ENCODE assay signal across 8 cellular contexts in the genomic region with DNA sequence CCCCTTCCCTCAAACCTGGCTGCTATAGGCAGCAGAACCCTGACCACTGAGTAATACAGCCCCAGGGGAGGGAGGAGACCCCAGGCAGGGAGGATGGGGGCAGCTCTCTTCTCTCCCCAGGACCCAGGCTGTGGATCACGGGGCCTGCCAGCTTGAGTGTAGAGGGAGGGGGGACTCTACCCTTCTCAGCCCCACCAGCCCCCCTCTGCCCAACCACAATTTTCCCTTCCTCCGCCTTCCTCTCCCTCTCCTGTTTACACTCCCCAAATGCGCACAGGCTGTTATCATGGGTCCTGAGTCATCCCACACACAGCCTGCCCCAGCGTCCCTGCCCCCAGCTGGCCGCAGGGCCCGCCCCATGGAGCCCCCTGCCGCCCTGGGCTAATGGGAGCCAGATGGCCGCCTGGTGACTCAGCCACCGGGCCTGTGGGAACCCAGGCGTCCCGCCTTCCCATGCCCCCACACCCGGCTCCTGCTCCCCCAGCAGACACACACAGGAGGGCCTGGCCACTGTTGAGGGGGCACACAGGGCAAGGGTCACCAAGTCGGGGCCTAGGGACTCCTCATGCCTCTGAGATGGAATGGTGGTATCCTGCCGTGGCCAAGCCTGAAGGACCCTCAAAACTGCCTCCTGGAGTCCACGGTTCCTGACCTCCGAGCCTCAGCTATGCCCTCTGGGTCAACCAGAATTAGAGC. TPM values are rescaled to one million over a fixed set of nuclear protein-coding genes. Genes with fewer than 3 reads are reported as not detected.
DNase-seq lines count a peak whose midpoint lies in the region; ATAC-seq and TF ChIP-seq lines count a peak whose summit lies in the region.

No MANE protein-coding gene starts in this region.

- CTCF ChIA-PET in T-cell (lab: Charles Lee): no interaction called here

- ATAC-seq in T-cell (replicated peaks in 1 of 4) (no peak), HG03432 (IDR thresholded peaks at IDR 0.05; ENCODE audit: unreplicated experiment) (no peak), HG03159 (IDR thresholded peaks at IDR 0.05; ENCODE audit: unreplicated experiment) (no peak)

- H3K36me3 Mint-ChIP-seq in T-cell: peaks cover 16% of the 10 kb centered on the region
- no peaks in the 10 kb centered on the region for H3K36me3 Mint-ChIP-seq in neural crest cell (ENCODE audit: low read depth)

- H3K27me3 ChIP-seq in esophagus squamous epithelium: no peaks in the 10 kb centered on the region

- H3K4me3 Mint-ChIP-seq in T-cell: peak overlapping the region in 1 of 3 donors; percentile 7
- no peak overlapping the region for H3K4me3 Mint-ChIP-seq in neural crest cell

- no peaks in the 10 kb centered on the region for H3K9me3 ChIP-seq in esophagus squamous epithelium

- intact Hi-C loops in esophagus squamous epithelium (cut with DNase I): no loop called here

- peaks cover 14 to 47% (median 21%) of the 10 kb centered on the region in 3 donors for H3K36me3 ChIP-seq in esophagus squamous epithelium

- TF ChIP-seq CTCF in esophagus squamous epithelium (IDR thresholded peaks at IDR 0.05) (no peak), neural crest cell (conservative IDR thresholded peaks at IDR 0.05) (no peak)

- H3K9me3 Mint-ChIP-seq in T-cell (no peaks in the 10 kb centered on the region), neural crest cell (no peaks in the 10 kb centered on the region)

- H3K27ac Mint-ChIP-seq in T-cell (peak overlapping the region; percentile 84 to 85), neural crest cell (ENCODE audit: unreplicated experiment) (peak overlapping the region; percentile 86)

- no peak overlapping the region for H3K4me3 ChIP-seq in esophagus squamous epithelium

- peaks cover 50 to 77% (median 68%) of the 10 kb centered on the region in 3 donors for H3K4me1 ChIP-seq in esophagus squamous epithelium

- no peak for TF ChIP-seq POLR2A in esophagus squamous epithelium (IDR thresholded peaks at IDR 0.05)

- H3K27ac ChIP-seq in esophagus squamous epithelium: peak overlapping the region; percentile 59 to 93 (median 87)

- 27 to 44% methylated on average over 4 to 5 of the region's 16 CpGs for WGBS in esophagus squamous epithelium, 2 donors

- POLR2A ChIA-PET in T-cell (lab: Charles Lee): interaction anchor here (0.5 kb wide), 2 partner anchors 38 to 255 kb away, joined by 3 to 4 read pairs; no protein-coding TSS in a partner anchor

- H3K27me3 Mint-ChIP-seq in T-cell: no peaks in the 10 kb centered on the region
- H3K27me3 Mint-ChIP-seq in neural crest cell (ENCODE audit: low read depth): peaks cover 36% of the 10 kb centered on the region

- DNase-seq in HCEC 1CT (peak; percentile 93), T-cell (peak in 1 of 34 experiments; percentile 26), esophagus squamous epithelium (lab: John Stamatoyannopoulos, UW) (no peak), neural crest cell (ENCODE audit: low read depth, low spot score) (no peak), NCI-H526 treated with DMSO at 0.1 percent for 48 hours (lab: John Stamatoyannopoulos, UW) (no peak)
- DNase-seq in activated CD8-positive, alpha-beta memory T cell treated with anti-CD3 and anti-CD28 coated beads for 24 hours: no peak

- H3K4me1 Mint-ChIP-seq in T-cell (peaks cover 40 to 55% (median 50%) of the 10 kb centered on the region in 3 donors), neural crest cell (peaks cover 54% of the 10 kb centered on the region)

RNA-seq across cellular contexts. Expression of a gene that starts 13.6 kb away (rescaled TPM):
- total RNA-seq in T-cell (10 to 100 TPM; 38.9 to 61.5 (median 55.1) TPM), esophagus squamous epithelium (10 to 100 TPM in 3 of 4 donors, 1 to 10 TPM in 1; 9.4 to 19.5 (median 14.7) TPM), neural crest cell (47.3 and 48.5 TPM in 2 replicates)

RNA-seq across cellular contexts. Expression of a gene that starts 30.1 kb away (rescaled TPM):
- total RNA-seq in T-cell (100 to 1,000 TPM; 170 to 412 (median 206) TPM), esophagus squamous epithelium (10 to 100 TPM; 13.6 to 36.2 (median 31.9) TPM), neural crest cell (2.2 and 3.1 TPM in 2 replicates)

RNA-seq across cellular contexts. Expression of a gene that starts 40.4 kb away (rescaled TPM):
- total RNA-seq in T-cell (10 to 100 TPM; 15.3 to 27.9 (median 16.4) TPM), esophagus squamous epithelium (1 to 10 TPM; 2.5 to 4.6 (median 3.7) TPM), neural crest cell (11.7 and 13.8 TPM in 2 replicates)

RNA-seq across cellular contexts. Expression of a gene that starts 52.8 kb away (rescaled TPM):
- 10 to 100 TPM in 3 of 5 donors, 1 to 10 TPM in 2; 9.9 to 14.7 (median 13.2) TPM for total RNA-seq in T-cell
- total RNA-seq in esophagus squamous epithelium: 10 to 100 TPM in 2 of 4 donors, 1 to 10 TPM in 2; 6.2 to 15.8 (median 9.3) TPM
- 6.6 and 7.8 TPM in 2 replicates for total RNA-seq in neural crest cell

RNA-seq across cellular contexts. Expression of a gene that starts 59.4 kb away (rescaled TPM):
- total RNA-seq in T-cell (100 to 1,000 TPM; 275 to 350 (median 307) TPM), esophagus squamous epithelium (100 to 1,000 TPM in 3 of 4 donors, 10 to 100 TPM in 1; 98.1 to 127 (median 113) TPM), neural crest cell (306 and 320 TPM in 2 replicates)
